In the genomic region with DNA sequence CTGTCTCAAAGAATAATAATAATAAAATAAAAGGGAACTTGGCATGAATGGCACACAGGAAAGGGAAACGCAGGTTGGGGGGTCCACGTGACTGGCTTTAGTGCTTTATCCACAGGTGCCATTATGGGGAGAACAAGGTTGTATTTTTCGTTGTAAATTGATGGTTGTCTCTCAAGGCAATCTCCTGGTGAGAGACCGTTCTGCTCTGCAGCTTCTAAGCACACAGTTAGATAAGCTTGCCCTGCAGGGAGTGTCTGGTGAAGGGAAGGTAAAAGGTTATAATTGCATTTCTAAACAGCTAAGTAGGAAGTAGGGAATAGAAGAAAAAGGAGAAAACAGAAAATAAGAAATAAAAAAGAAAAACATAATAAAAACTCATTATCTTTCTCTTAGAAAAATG, we compare ENCODE assay signal across 28 cellular contexts.
"Had no signal": no experiment of that assay in that cellular context is flagged by ENCODE, and none has a peak within 500 bp of the region (broad histone marks: within the 10 kb centered on the region; RNA-seq: fewer than 3 reads in every experiment).

No MANE protein-coding gene starts in this region.

- H3K4me1 ChIP-seq: Peyer's patch, SJCRH30 had no signal

- H3K27ac ChIP-seq: adrenal gland, Peyer's patch, RWPE1, SJCRH30 had no signal

- DNase-seq: activated CD4-positive, alpha-beta memory T cell treated with anti-CD3 and anti-CD28 coated beads for 36 hours; activated CD4-positive, alpha-beta T cell treated with anti-CD3 and anti-CD28 coated beads, Interleukin-2, amount 10 ng/mL, durations not matched to agents 7 days and 5 days; activated CD4-positive, CD25-positive, alpha-beta regulatory T cell; activated CD8-positive, alpha-beta memory T cell treated with anti-CD3 and anti-CD28 coated beads for 24 hours; activated gamma-delta T cell treated with Interleukin-2 at 50 U/mL for 16 hours; activated naive CD4-positive, alpha-beta T cell treated with anti-CD3 and anti-CD28 coated beads, Interleukin-2, amount 10 ng/mL, durations not matched to agents 7 days and 5 days; activated naive CD8-positive, alpha-beta T cell treated with anti-CD3 and anti-CD28 coated beads, Interleukin-2, amount 10 ng/mL, durations not matched to agents 7 days and 5 days; activated T-cell treated with anti-CD3 and anti-CD28 coated beads for 4 hours; activated T-cell treated with anti-CD3 and anti-CD28 coated beads, Interleukin-2, amount 50 U/mL, for 72 hours; adrenal gland; anterior cingulate cortex; central memory CD4-positive, alpha-beta T cell; Karpas-422; MM.1S; NCI-H1105; NCI-H1694; NCI-H2029; NCI-H2107; NCI-H446 treated with DMSO at 0.1 percent for 48 hours; NCI-H526; NCI-H82; Peyer's patch; Right ventricle myocardium superior; SJCRH30; SW 1271 had no signal

- H3K27me3 ChIP-seq: adrenal gland, Peyer's patch, SJCRH30 had no signal

- H3K9me3 ChIP-seq: adrenal gland, Peyer's patch, SJCRH30 had no signal

- H3K4me3 ChIP-seq: adrenal gland, K562, Peyer's patch, SJCRH30 had no signal

- FAIRE-seq: bronchial epithelial cell, K562 had no signal

- H3K36me3 ChIP-seq: adrenal gland, Peyer's patch, SJCRH30 had no signal
